Comparison of ENCODE assay signal across 9 cellular contexts in genomic region chr15:69758810-69759410, GRCh38.
DNase-seq lines count a peak whose midpoint lies in the region; ATAC-seq and TF ChIP-seq lines count a peak whose summit lies in the region.
"Had no signal": no experiment of that assay in that cellular context is flagged by ENCODE, and none has a peak within 500 bp of the region (broad histone marks: within the 10 kb centered on the region; RNA-seq: fewer than 3 reads in every experiment).

No MANE protein-coding gene starts in this region.

- peak overlapping the region in 1 of 2 experiments; percentile 69 for H3K4ac ChIP-seq in mesenchymal stem cell (ENCODE audit: low read depth in 1 of 2, low read length in 2 of 2)

- CTCF ChIA-PET in SK-N-SH (lab: Yijun Ruan, JAX): interaction anchor here (1.2 kb wide), 1 partner anchor 30 kb away, joined by 4 read pairs; no protein-coding TSS in a partner anchor

- H3K36me3 ChIP-seq in SK-N-SH (replicated peaks in 1 of 2; ENCODE audit: control insufficient read depth in 1 of 2, insufficient read depth in 2 of 2, low read length in 1 of 2) (no peaks in the 10 kb centered on the region), mesenchymal stem cell (ENCODE audit: control insufficient read depth in 1 of 2, insufficient read depth in 2 of 2, low read depth in 1 of 2, low read length in 2 of 2) (no peaks in the 10 kb centered on the region), thymus (ENCODE audit: control insufficient read depth, insufficient read depth) (no peaks in the 10 kb centered on the region)

- TF ChIP-seq CTCF in SK-N-SH (IDR thresholded peaks at IDR 0.05): no peak

- no peak overlapping the region for H2BK5ac ChIP-seq in mesenchymal stem cell (ENCODE audit: low read depth, low read length, poor library complexity, severe bottlenecking)

- H3K4me1 ChIP-seq in SK-N-SH (ENCODE audit: control insufficient read depth in 1 of 2, insufficient read depth in 2 of 2, low read depth in 1 of 2, low read length in 1 of 2): peaks cover 5 to 8% of the 10 kb centered on the region in 2 experiments; a peak in 2 of 4 replicates
- peaks cover 23% of the 10 kb centered on the region for H3K4me1 ChIP-seq in mesenchymal stem cell (ENCODE audit: control insufficient read depth, insufficient read depth, low read depth, low read length)
- H3K4me1 ChIP-seq in thymus (ENCODE audit: control insufficient read depth, insufficient read depth, low read length): peaks cover 45% of the 10 kb centered on the region

- H3K4me2 ChIP-seq in SK-N-SH (no peak overlapping the region), mesenchymal stem cell (ENCODE audit: low read length, poor library complexity, severe bottlenecking) (no peak overlapping the region)

- POLR2A ChIA-PET in SK-N-SH (lab: Yijun Ruan, JAX): no interaction called here

- H3K27ac ChIP-seq in SK-N-SH (ENCODE audit: low read depth in 2 of 2, low read length in 1 of 2) (no peak overlapping the region), mesenchymal stem cell (ENCODE audit: low read length, poor library complexity, severe bottlenecking) (no peak overlapping the region), thymus (ENCODE audit: low read depth) (peak overlapping the region; percentile 26)
- H3K27ac ChIP-seq: 22Rv1 had no signal

- 48% methylated on average over 4 of the region's 4 CpGs for WGBS in SK-N-SH (ENCODE audit: low lambda C conversion rate)
- WGBS in mesenchymal stem cell: 3% methylated on average over 3 of the region's 4 CpGs
- 9% methylated on average over 4 of the region's 4 CpGs for WGBS in thymus

- H3K4me3 ChIP-seq in SK-N-SH (ENCODE audit: low read depth in 2 of 2, low read length in 1 of 2) (no peak overlapping the region), mesenchymal stem cell (ENCODE audit: insufficient read depth in 1 of 2, low read depth in 1 of 2, low read length in 2 of 2) (no peak overlapping the region), thymus (ENCODE audit: low read length) (no peak overlapping the region)

- H2BK15ac ChIP-seq in mesenchymal stem cell (ENCODE audit: low read depth, poor library complexity, severe bottlenecking): peak overlapping the region; percentile 33

- H3K9me3 ChIP-seq in SK-N-SH (no peaks in the 10 kb centered on the region), mesenchymal stem cell (ENCODE audit: control insufficient read depth, low read length) (no peaks in the 10 kb centered on the region), thymus (ENCODE audit: control insufficient read depth) (no peaks in the 10 kb centered on the region)

- H3K79me2 ChIP-seq in SK-N-SH (ENCODE audit: insufficient read depth): no peaks in the 10 kb centered on the region

- H3K79me1 ChIP-seq in mesenchymal stem cell (replicated peaks; ENCODE audit: low read length, poor library complexity, severe bottlenecking): no peaks in the 10 kb centered on the region

- H2BK12ac ChIP-seq in mesenchymal stem cell (ENCODE audit: low read length in 2 of 2): peak overlapping the region; percentile 80 to 98

- H2AFZ ChIP-seq in SK-N-SH (ENCODE audit: low read depth) (peak overlapping the region; percentile 32; the same call in 1 of the 2 replicates), mesenchymal stem cell (ENCODE audit: low read depth, low read length) (no peak overlapping the region)

- no peak for TF ChIP-seq EP300 in SK-N-SH (IDR thresholded peaks at IDR 0.05; ENCODE audit: borderline replicate concordance in 1 of 2, low read depth in 1 of 2, low read length in 1 of 2)

- H3K14ac ChIP-seq in mesenchymal stem cell (ENCODE audit: low read length in 2 of 2): peak overlapping the region in 1 of 2 experiments; percentile 38

- H3F3A ChIP-seq in SK-N-SH (replicated peaks; ENCODE audit: insufficient read depth): peaks cover 12% of the 10 kb centered on the region

- H3K27me3 ChIP-seq in SK-N-SH (ENCODE audit: insufficient read depth) (no peaks in the 10 kb centered on the region), mesenchymal stem cell (ENCODE audit: control insufficient read depth in 1 of 2, insufficient read depth in 1 of 2, low read length in 2 of 2) (no peaks in the 10 kb centered on the region), thymus (ENCODE audit: control insufficient read depth, insufficient read depth) (peaks cover 26% of the 10 kb centered on the region)

- peak overlapping the region; percentile 76 for H4K91ac ChIP-seq in mesenchymal stem cell (ENCODE audit: low read length)

- peak overlapping the region; percentile 87 for H2BK120ac ChIP-seq in mesenchymal stem cell (ENCODE audit: low read depth, low read length)

- H2AK5ac ChIP-seq in mesenchymal stem cell (ENCODE audit: low read length, severe bottlenecking): peak overlapping the region; percentile 53

- no peaks in the 10 kb centered on the region for H3K9me2 ChIP-seq in SK-N-SH

- no peaks in the 10 kb centered on the region for H4K20me1 ChIP-seq in SK-N-SH (ENCODE audit: insufficient read depth)

- no peak for DNase-seq in SK-N-SH
- DNase-seq in SKM-1 treated with dmso at 0.1 percent for 144 hours (lab: John Stamatoyannopoulos, UW; ENCODE audit: unreplicated experiment): peak; percentile 97
- peak; percentile 33 to 69 (median 58) for DNase-seq in activated naive CD4-positive, alpha-beta T cell (lab: John Stamatoyannopoulos, UW)
- peak; percentile 79 for DNase-seq in mesenchymal stem cell
- no peak for DNase-seq in midbrain (lab: John Stamatoyannopoulos, UW)

- H3K18ac ChIP-seq in mesenchymal stem cell (ENCODE audit: low read depth in 1 of 2, low read length in 2 of 2): peak overlapping the region; percentile 55 to 61

- no peak for TF ChIP-seq RAD21 in SK-N-SH (IDR thresholded peaks at IDR 0.05; ENCODE audit: low read length)

- ATAC-seq in SK-N-SH treated with all-trans-retinoic acid at 6 μM for 48 hours: no peak
- ATAC-seq in GM21576 (IDR thresholded peaks at IDR 0.05; ENCODE audit: unreplicated experiment): no peak

- H3K23ac ChIP-seq in mesenchymal stem cell (ENCODE audit: low read length in 2 of 2): no peak overlapping the region

- peak overlapping the region; percentile 79 for H4K8ac ChIP-seq in mesenchymal stem cell (ENCODE audit: low read length)

- H3K9ac ChIP-seq in SK-N-SH: no peak overlapping the region
- H3K9ac ChIP-seq in mesenchymal stem cell (ENCODE audit: low read length): no peak overlapping the region

TF ChIP-seq in SK-N-SH, 30 proteins besides CTCF, POLR2A, EP300 and RAD21:
- TF ChIP-seq SIN3A (IDR thresholded peaks at IDR 0.05; ENCODE audit: borderline replicate concordance, low read depth, low read length) (no peak), GABPA (IDR thresholded peaks at IDR 0.05; ENCODE audit: low read depth) (peak; percentile 59)
TF ChIP-seq in SK-N-SH: peak in this region for 1.

TF ChIP-seq in SK-N-SH treated with all-trans-retinoic acid at 6 μM for 48 hours, 23 proteins besides CTCF, POLR2A, EP300 and RAD21:
- TF ChIP-seq BACH2 (CRISPR knock-in tag; IDR thresholded peaks at IDR 0.05; ENCODE audit: borderline replicate concordance): no peak

Comparison
In these comparisons a context has a peak if more than half of its experiments do, and no peak if none do; other contexts are left out.
1. DNase-seq: peak in SKM-1 treated with dmso at 0.1 percent for 144 hours (single experiment), activated naive CD4-positive, alpha-beta T cell (4 of 4) and mesenchymal stem cell (single experiment); none in SK-N-SH (single experiment) and midbrain (single experiment).